8 cellular contexts compared by ENCODE assay signal in genomic region chr6:37704923-37705238, GRCh38. TPM values are rescaled to one million over a fixed set of nuclear protein-coding genes. Genes with fewer than 3 reads are reported as not detected.
DNase-seq lines count a peak whose midpoint lies in the region; ATAC-seq and TF ChIP-seq lines count a peak whose summit lies in the region.

No MANE protein-coding gene starts in this region.

- H3K36me3 ChIP-seq in DND-41 (ENCODE audit: insufficient read depth, low read length) (no peaks in the 10 kb centered on the region), NT2/D1 (ENCODE audit: insufficient read depth, insufficient read length, low read length) (no peaks in the 10 kb centered on the region), endodermal cell (ENCODE audit: control insufficient read depth, insufficient read depth, low read length) (no peaks in the 10 kb centered on the region), osteoblast (ENCODE audit: insufficient read depth, low read length) (no peaks in the 10 kb centered on the region)

- TF ChIP-seq CTCF in DND-41 (IDR thresholded peaks at IDR 0.05; ENCODE audit: borderline replicate concordance, extremely low read depth, low read length, poor library complexity, severe bottlenecking) (no peak), endodermal cell (conservative IDR thresholded peaks at IDR 0.05) (no peak), osteoblast (IDR thresholded peaks at IDR 0.05; ENCODE audit: extremely low read depth, low read depth, low read length) (no peak)

- H3K9ac ChIP-seq in DND-41 (ENCODE audit: low read depth, low read length) = no peak overlapping the region
- H3K9ac ChIP-seq in NT2/D1 (ENCODE audit: insufficient read length, low read depth) = peak overlapping the region; percentile 50
- no peak overlapping the region for H3K9ac ChIP-seq in endodermal cell (ENCODE audit: extremely low read depth, low read length, poor library complexity, severe bottlenecking)

- no peak overlapping the region for H2AFZ ChIP-seq in DND-41 (ENCODE audit: low read depth, low read length)
- H2AFZ ChIP-seq in osteoblast (ENCODE audit: low read length) = peak overlapping the region; percentile 82

- no peaks in the 10 kb centered on the region for H3K9me3 Mint-ChIP-seq in endodermal cell

- H3K4me1 Mint-ChIP-seq in endodermal cell = peaks cover 19% of the 10 kb centered on the region

- peak overlapping the region; percentile 74 for H3K27ac Mint-ChIP-seq in endodermal cell

- DNase-seq in DND-41 (no peak), NT2/D1 (ENCODE audit: low read depth, low spot score) (no peak), endodermal cell (no peak), osteoblast (ENCODE audit: insufficient read length, low spot score, missing footprints) (no peak), NCI-H446 (lab: John Stamatoyannopoulos, UW) (no peak), NCI-H128 (lab: John Stamatoyannopoulos, UW; ENCODE audit: unreplicated experiment) (no peak), DMS79 (lab: John Stamatoyannopoulos, UW) (no peak), NCI-H1930 (lab: John Stamatoyannopoulos, UW) (no peak)

- H3K79me2 ChIP-seq in DND-41 (ENCODE audit: insufficient read depth, low read length) = no peaks in the 10 kb centered on the region
- H3K79me2 ChIP-seq in osteoblast (ENCODE audit: insufficient read depth, low read length) = no peaks in the 10 kb centered on the region

- H3K4me3 Mint-ChIP-seq in endodermal cell = peak overlapping the region; percentile 62

- no peaks in the 10 kb centered on the region; the same call in 1 of the 2 replicates for H4K20me1 ChIP-seq in DND-41 (ENCODE audit: insufficient read depth, low read length)
- no peaks in the 10 kb centered on the region for H4K20me1 ChIP-seq in osteoblast (ENCODE audit: insufficient read depth, low read length)

- H3K27ac ChIP-seq in DND-41 (ENCODE audit: low read length) = no peak overlapping the region
- peak overlapping the region; percentile 83 for H3K27ac ChIP-seq in endodermal cell (ENCODE audit: low read depth, low read length)
- peak overlapping the region; percentile 42 for H3K27ac ChIP-seq in osteoblast (ENCODE audit: low read depth, low read length)

- H3K9me3 ChIP-seq in DND-41 (ENCODE audit: insufficient read depth, low read length, severe bottlenecking) (no peaks in the 10 kb centered on the region), NT2/D1 (ENCODE audit: insufficient read depth, low read length) (no peaks in the 10 kb centered on the region), endodermal cell (ENCODE audit: control insufficient read depth, low read length) (no peaks in the 10 kb centered on the region), osteoblast (ENCODE audit: low read depth, low read length) (no peaks in the 10 kb centered on the region)

- H3K4me1 ChIP-seq in DND-41 (ENCODE audit: insufficient read depth, low read length) = 0 out of 2 replicates have a peak, but pooled peaks cover 4% of the 10 kb centered on the region
- H3K4me1 ChIP-seq in NT2/D1 (ENCODE audit: insufficient read depth, insufficient read length) = peaks cover 10% of the 10 kb centered on the region
- no peaks in the 10 kb centered on the region for H3K4me1 ChIP-seq in endodermal cell (ENCODE audit: control insufficient read depth, insufficient read depth, low read length)
- H3K4me1 ChIP-seq in osteoblast (ENCODE audit: insufficient read depth, low read length) = peaks cover 25% of the 10 kb centered on the region

- 0 out of 3 replicates have a peak, but pooled peaks have one; percentile 12 for ATAC-seq in DND-41 (ENCODE audit: insufficient read depth, low read depth)

- H3K27me3 ChIP-seq in DND-41 (ENCODE audit: insufficient read depth, low read length, poor library complexity) (peaks cover 30% of the 10 kb centered on the region), NT2/D1 (ENCODE audit: insufficient read depth, insufficient read length) (peaks cover 13% of the 10 kb centered on the region), endodermal cell (ENCODE audit: control insufficient read depth, insufficient read depth, low read length, poor library complexity, severe bottlenecking) (peaks cover 75% of the 10 kb centered on the region), osteoblast (ENCODE audit: insufficient read depth, low read length) (peaks cover 5% of the 10 kb centered on the region)

- peaks cover 84% of the 10 kb centered on the region for H3K27me3 Mint-ChIP-seq in endodermal cell (ENCODE audit: insufficient read depth)

- no peak overlapping the region for H3K4me3 ChIP-seq in DND-41 (ENCODE audit: low read depth in 1 of 2, low read length in 2 of 2)
- peak overlapping the region; percentile 24 for H3K4me3 ChIP-seq in NT2/D1 (ENCODE audit: insufficient read length, low read depth)
- H3K4me3 ChIP-seq in endodermal cell (ENCODE audit: low read length) = peak overlapping the region; percentile 77
- H3K4me3 ChIP-seq in osteoblast (ENCODE audit: insufficient read depth, low read length) = peak overlapping the region; percentile 71

- H3K4me2 ChIP-seq in DND-41 (ENCODE audit: insufficient read depth, low read length) (no peak overlapping the region; the same call in 1 of the 2 replicates), osteoblast (ENCODE audit: insufficient read depth, low read length) (peak overlapping the region; percentile 84)

- WGBS in endodermal cell (ENCODE audit: insufficient coverage in 1 of 2, insufficient read length in 1 of 2), 2 experiments = 60 to 67% methylated on average over 4 to 5 of the region's 5 CpGs

- H3K36me3 Mint-ChIP-seq in endodermal cell (ENCODE audit: low read depth) = no peaks in the 10 kb centered on the region

RNA-seq across cellular contexts. Expression of gene MDGA1, which starts 7.2 kb away (rescaled TPM):
- total RNA-seq in endodermal cell (under 1 TPM; 0.27 to 0.40 TPM), osteoblast (6.2 and 10.6 TPM in 2 replicates)
- 10.2 TPM for polyA plus RNA-seq in endodermal cell (2013, experiment 1 of 2)
- polyA plus RNA-seq in endodermal cell (2013, experiment 2 of 2) = 10.1 TPM

Comparison
In these comparisons a context has a peak if more than half of its experiments do, and no peak if none do; other contexts are left out.
1. H3K4me3 ChIP-seq: peak in NT2/D1 (single experiment), endodermal cell (single experiment) and osteoblast (single experiment); none in DND-41 (0 of 2).